In genomic region chr1:153678519-153679336, GRCh38 we compare ENCODE assay signal across 8 cellular contexts. TPM values are rescaled to one million over a fixed set of nuclear protein-coding genes. Genes with fewer than 3 reads are reported as not detected.
DNase-seq lines count a peak whose midpoint lies in the region; ATAC-seq and TF ChIP-seq lines count a peak whose summit lies in the region.

Gene NPR1 (plus strand): TSS chr1:153678688. CDS start chr1:153679109, 421 bp downstream.

- intact Hi-C loops in HCT116 (cut with micrococcal nuclease) (loop anchor here (10.0 kb wide), 1 partner anchor 96 kb away; the partner anchor contains the start of gene SLC27A3), aorta (cut with DNase I) (loop anchor here (1.0 to 10.0 kb wide), 6 partner anchors 71 to 309 kb away; partner anchors contain the start of gene RAB13 (in 1 of the 2))

- CTCF ChIA-PET in BJ (lab: Yijun Ruan, JAX) = interaction anchor here (0.6 to 4.5 kb wide), 20 partner anchors 8 to 1330 kb away, joined by 3 to 43 read pairs (median 4); partner anchors contain the start of genes ILF2 and RAB13
- CTCF ChIA-PET in HCT116 (lab: Charles Lee) = no interaction called here

- H4K20me1 ChIP-seq in HCT116 (ENCODE audit: insufficient read depth) = no peaks in the 10 kb centered on the region

- peaks cover 38% of the 10 kb centered on the region for H3K27me3 ChIP-seq in BJ (ENCODE audit: control insufficient read depth, insufficient read depth, low read length)
- H3K27me3 ChIP-seq in HCT116 (ENCODE audit: insufficient read depth, low read length) = no peaks in the 10 kb centered on the region
- H3K27me3 ChIP-seq in esophagus (ENCODE audit: control insufficient read depth in 1 of 2, insufficient read depth in 2 of 2, low read length in 2 of 2) = peaks cover 0 to 10% of the 10 kb centered on the region in 2 donors
- H3K27me3 ChIP-seq in muscle layer of duodenum (ENCODE audit: low read depth, low read length) = peaks cover 18% of the 10 kb centered on the region
- no peaks in the 10 kb centered on the region for H3K27me3 ChIP-seq in aorta (ENCODE audit: control insufficient read depth in 1 of 2, insufficient read depth in 2 of 2, low read length in 1 of 2)

- WGBS in esophagus, 2 donors = 1% methylated on average over 56 to 78 of the region's 78 CpGs
- 0% methylated on average over 66 to 78 of the region's 78 CpGs for WGBS in aorta, 2 donors

- no peak for DNase-seq in BJ (ENCODE audit: low read depth)
- DNase-seq in HCT116 (ENCODE audit: low read depth, low spot score) = no peak
- peak; percentile 18 to 29 for DNase-seq in activated CD4-positive, alpha-beta T cell treated with anti-CD3 and anti-CD28 coated beads for 4 hours
- peak; percentile 87 to 93 for DNase-seq in aorta
- no peak for DNase-seq in NCI-H2107 (lab: John Stamatoyannopoulos, UW)
- no peak for DNase-seq in HPDE6-E6E7 (ENCODE audit: extremely low spot score)

- H3K36me3 ChIP-seq in BJ (ENCODE audit: control insufficient read depth, insufficient read depth, low read length) (no peaks in the 10 kb centered on the region), HCT116 (ENCODE audit: control insufficient read depth in 1 of 2, insufficient read depth in 2 of 2, low read length in 2 of 2) (no peaks in the 10 kb centered on the region), esophagus (ENCODE audit: control insufficient read depth in 2 of 2, insufficient read depth in 2 of 2, low read length in 1 of 2) (no peaks in the 10 kb centered on the region), muscle layer of duodenum (ENCODE audit: control insufficient read depth in 1 of 2, insufficient read depth in 2 of 2, low read length in 2 of 2) (no peaks in the 10 kb centered on the region), aorta (ENCODE audit: control insufficient read depth in 1 of 2, insufficient read depth in 2 of 2, low read length in 1 of 2) (peaks cover 4 to 7% of the 10 kb centered on the region in 2 donors)

- TF ChIP-seq POLR2A in HCT116 (IDR thresholded peaks at IDR 0.05; ENCODE audit: borderline replicate concordance, extremely low read depth, insufficient read depth, insufficient read length) = no peak

- no peak within 1 kb of the TSS for H3K27ac ChIP-seq in HCT116 (ENCODE audit: low read depth, low read length)
- no peak within 1 kb of the TSS for H3K27ac ChIP-seq in esophagus (ENCODE audit: low read depth in 2 of 2, low read length in 1 of 2)
- H3K27ac ChIP-seq in muscle layer of duodenum (ENCODE audit: low read length) = no peak within 1 kb of the TSS
- peak within 1 kb of the TSS; percentile 17 to 63 for H3K27ac ChIP-seq in aorta (ENCODE audit: low read depth in 1 of 2, low read length in 2 of 2)

- ATAC-seq in HCT116 = no peak
- ATAC-seq in aorta (ENCODE audit: low FRiP score) = peak; percentile 88

- peak within 1 kb of the TSS; percentile 29 for H3K4me3 ChIP-seq in BJ (ENCODE audit: low read depth, low read length)
- H3K4me3 ChIP-seq in HCT116 (replicated peaks in 1 of 2; ENCODE audit: low read depth in 1 of 2, low read length in 2 of 2) = no peak within 1 kb of the TSS
- peak within 1 kb of the TSS; percentile 47 to 58 for H3K4me3 ChIP-seq in esophagus (ENCODE audit: low read depth in 1 of 2, low read length in 2 of 2)
- peak within 1 kb of the TSS; percentile 38 to 57 for H3K4me3 ChIP-seq in muscle layer of duodenum (ENCODE audit: low read depth in 1 of 2, low read length in 2 of 2)
- peak within 1 kb of the TSS; percentile 30 to 79 for H3K4me3 ChIP-seq in aorta (ENCODE audit: low read length in 2 of 2)

- no TSS peak for BruUV-seq in HCT116 (replicated peaks; lab: Mats Ljungman, UMichigan)

- no peaks in the 10 kb centered on the region for H3K9me2 ChIP-seq in HCT116 (ENCODE audit: insufficient read depth)

- peaks cover 0 to 4% of the 10 kb centered on the region in 2 experiments; a peak in 2 of 4 replicates for H3K4me1 ChIP-seq in HCT116 (ENCODE audit: control insufficient read depth in 1 of 2, insufficient read depth in 2 of 2, low read length in 2 of 2)
- H3K4me1 ChIP-seq in esophagus (ENCODE audit: control insufficient read depth in 2 of 2, insufficient read depth in 2 of 2, low read length in 1 of 2) = peaks cover 0 to 13% of the 10 kb centered on the region in 2 donors
- H3K4me1 ChIP-seq in muscle layer of duodenum (ENCODE audit: control insufficient read depth in 1 of 2, insufficient read depth in 2 of 2, low read length in 2 of 2) = peaks cover 0 to 24% of the 10 kb centered on the region in 2 donors
- H3K4me1 ChIP-seq in aorta (ENCODE audit: control insufficient read depth in 1 of 2, insufficient read depth in 2 of 2, low read length in 2 of 2) = no peaks in the 10 kb centered on the region

- no peaks in the 10 kb centered on the region for H3K9me3 ChIP-seq in HCT116 (ENCODE audit: control insufficient read depth in 1 of 2, insufficient read depth in 1 of 2, low read depth in 1 of 2, low read length in 2 of 2)
- H3K9me3 ChIP-seq in esophagus (ENCODE audit: control insufficient read depth in 2 of 2, insufficient read depth in 1 of 2, low read depth in 1 of 2, low read length in 1 of 2) = peaks cover 0 to 3% of the 10 kb centered on the region in 2 donors
- H3K9me3 ChIP-seq in muscle layer of duodenum (ENCODE audit: control insufficient read depth in 1 of 2, low read length in 2 of 2) = no peaks in the 10 kb centered on the region
- H3K9me3 ChIP-seq in aorta (ENCODE audit: control insufficient read depth, low read length) = no peaks in the 10 kb centered on the region

- no peak for TF ChIP-seq CTCF in BJ (IDR thresholded peaks at IDR 0.05; ENCODE audit: insufficient read depth, low read depth, low read length)
- TF ChIP-seq CTCF in HCT116 (IDR thresholded peaks at IDR 0.05 in 2 of 3, conservative IDR thresholded peaks at IDR 0.05 in 1 of 3; ENCODE audit: borderline replicate concordance in 1 of 3, insufficient read depth in 1 of 3, low read depth in 2 of 3, low read length in 2 of 3) = no peak

- peak within 1 kb of the TSS; percentile 92 for H2AFZ ChIP-seq in HCT116 (ENCODE audit: low read depth, low read length, poor library complexity, severe bottlenecking)

- POLR2A ChIA-PET in BJ (lab: Charles Lee) = no interaction called here
- POLR2A ChIA-PET in HCT116 (lab: Charles Lee) = no interaction called here

- no peaks in the 10 kb centered on the region for H3K79me2 ChIP-seq in HCT116 (ENCODE audit: insufficient read depth, low read length)

- no peak for TF ChIP-seq RAD21 in HCT116 (IDR thresholded peaks at IDR 0.05; ENCODE audit: low read depth)

- H3K9ac ChIP-seq in HCT116 (ENCODE audit: low read length) = no peak within 1 kb of the TSS

- peak within 1 kb of the TSS; percentile 46 for H3K4me2 ChIP-seq in HCT116 (ENCODE audit: low read length)

- RAD21 ChIA-PET in HCT116 (lab: Charles Lee; ENCODE audit: low non-redundant PET in 1 of 2, low total read pairs in 2 of 2, uncharacterized antibody in 2 of 2, unreplicated experiment in 2 of 2) = no interaction called here

TF ChIP-seq in HCT116, 20 proteins besides CTCF, POLR2A, EP300 and RAD21:
- TF ChIP-seq JUND (IDR thresholded peaks at IDR 0.05) (no peak), ZBTB33 (IDR thresholded peaks at IDR 0.05; ENCODE audit: extremely low read depth, insufficient replicate concordance, low read length) (no peak), YY1 (IDR thresholded peaks at IDR 0.05; ENCODE audit: extremely low read depth, insufficient replicate concordance, low read depth, low read length) (no peak), CEBPB (IDR thresholded peaks at IDR 0.05; ENCODE audit: low read depth) (no peak)
TF ChIP-seq in HCT116: peak in this region for 0.

RNA-seq across cellular contexts. Expression of gene NPR1, which starts in this region (rescaled TPM):
- 0.02 TPM in 1 of 2 replicates, not detected in the other for polyA plus RNA-seq in BJ (2011; rRNA removed)
- polyA minus RNA-seq in BJ (2011; rRNA and poly(A)+ RNA removed) = 0.05 and 0.09 TPM in 2 replicates
- total RNA-seq in HCT116 (2021; ENCODE audit: unreplicated experiment) = 0.07 TPM
- polyA plus RNA-seq in HCT116 (2012) = 0.01 TPM in 1 of 2 replicates, not detected in the other
- 1 to 10 TPM; 2.2 to 3.6 TPM for polyA plus RNA-seq in esophagus
- 100 to 1,000 TPM; 116 to 168 TPM for total RNA-seq in aorta
- 100 to 1,000 TPM in 1 of 2 donors, 10 to 100 TPM in 1; 39.4 to 110 TPM for polyA plus RNA-seq in aorta

Comparison
In these comparisons a context has a peak if more than half of its experiments do, and no peak if none do; other contexts are left out.
1. RNA of gene NPR1 (total RNA-seq): 116 to 168 TPM in aorta; 0.07 TPM in HCT116 (single experiment); every median in the first group is over 100 times any median in the second.
2. RNA of gene NPR1 (polyA plus RNA-seq): 39.4 to 110 TPM in aorta; 2.2 to 3.6 TPM in esophagus and 0.02 TPM in BJ; every median in the first group is over 4 times any median in the second.
3. DNase-seq: peak in activated CD4-positive, alpha-beta T cell treated with anti-CD3 and anti-CD28 coated beads for 4 hours (2 of 2) and aorta (2 of 2); none in BJ (single experiment), HCT116 (single experiment), NCI-H2107 (single experiment) and HPDE6-E6E7 (single experiment).
4. H3K4me3 ChIP-seq: peak in BJ (single experiment), esophagus (2 of 2), muscle layer of duodenum (2 of 2) and aorta (2 of 2); none in HCT116 (0 of 2).
5. H3K27ac ChIP-seq: peak in aorta (2 of 2); none in HCT116 (single experiment), esophagus (0 of 2) and muscle layer of duodenum (single experiment).